19 cellular contexts compared by ENCODE assay signal in the genomic region with DNA sequence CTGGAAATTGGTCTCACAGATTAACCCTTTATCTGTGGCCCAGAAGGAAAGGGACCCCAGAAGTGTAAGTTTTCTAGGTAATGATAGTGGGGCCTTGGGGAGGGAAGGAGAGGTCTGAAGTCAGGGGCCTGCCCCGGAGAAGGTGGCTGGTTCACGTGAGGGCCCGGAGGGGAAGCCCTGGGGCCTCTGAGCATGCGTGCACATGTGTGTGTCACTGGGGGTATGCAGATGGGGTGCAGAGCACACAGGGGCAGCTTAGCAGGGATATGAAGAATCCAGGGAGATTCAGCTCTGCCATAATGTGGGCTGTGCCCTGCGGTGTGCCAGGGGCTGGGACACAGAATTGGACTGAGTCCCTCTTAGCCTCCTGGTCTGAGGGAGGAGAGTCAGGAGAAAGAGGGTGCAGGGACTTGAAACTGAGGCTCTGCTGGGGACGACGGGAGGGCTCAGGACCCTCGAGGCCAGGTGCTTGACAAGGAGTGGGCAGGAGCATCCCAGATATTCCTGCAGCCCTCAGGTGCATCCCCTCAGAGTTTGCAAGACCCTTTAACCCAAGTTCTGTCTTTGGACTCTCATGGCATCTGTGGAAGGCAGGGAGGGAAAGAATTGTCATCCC. TPM values are rescaled to one million over a fixed set of nuclear protein-coding genes. Genes with fewer than 3 reads are reported as not detected.
A peak's percentile ranks its signal among the peaks of the same experiment; 100 is the strongest.
DNase-seq lines count a peak whose midpoint lies in the region; ATAC-seq, FAIRE-seq and TF ChIP-seq lines count a peak whose summit lies in the region.
"Had no signal": no experiment of that assay in that cellular context is flagged by ENCODE, and none has a peak within 500 bp of the region (broad histone marks: within the 10 kb centered on the region; RNA-seq: fewer than 3 reads in every experiment).

No MANE protein-coding gene starts in this region.

- H4K8ac ChIP-seq in trophoblast cell (ENCODE audit: low read depth, low read length) = no peak overlapping the region

- H2BK120ac ChIP-seq in trophoblast cell (ENCODE audit: insufficient read depth, low read length, poor library complexity) = no peak overlapping the region

- H3K9me3 ChIP-seq in kidney (ENCODE audit: control insufficient read depth in 1 of 2, low read length in 2 of 2) (no peaks in the 10 kb centered on the region), trophoblast cell (ENCODE audit: insufficient read depth, low read depth, low read length) (peaks cover 4% of the 10 kb centered on the region), tibial nerve (no peaks in the 10 kb centered on the region)
- H3K9me3 ChIP-seq: BLaER1 had no signal

- H3K4me3 Mint-ChIP-seq in activated naive CD8-positive, alpha-beta T cell = no peak overlapping the region
- H3K4me3 Mint-ChIP-seq in activated naive CD8-positive, alpha-beta T cell treated with anti-CD3 and anti-CD28 coated beads for 36 hours = no peak overlapping the region
- no peak overlapping the region for H3K4me3 Mint-ChIP-seq in activated T-helper 17 cell treated with anti-CD3 and anti-CD28 coated beads, Interleukin-2, amount 50 U/mL, for 72 hours
- H3K4me3 Mint-ChIP-seq: CD4-positive, alpha-beta T cell had no signal

- H2AK5ac ChIP-seq in trophoblast cell (ENCODE audit: low read length) = no peak overlapping the region

- no peaks in the 10 kb centered on the region for H3K79me2 ChIP-seq in trophoblast cell (ENCODE audit: control insufficient read depth, insufficient read depth, low read length, poor library complexity)

- no peak overlapping the region for H3K4me2 ChIP-seq in trophoblast cell (ENCODE audit: low read length)

- no peak overlapping the region for H3K23ac ChIP-seq in trophoblast cell (ENCODE audit: low read length)

- no peak overlapping the region for H2BK5ac ChIP-seq in trophoblast cell (ENCODE audit: low read depth, low read length, poor library complexity)

- H3K18ac ChIP-seq in trophoblast cell (ENCODE audit: low read length) = no peak overlapping the region

- peaks cover 30% of the 10 kb centered on the region for H3K4me1 Mint-ChIP-seq in activated naive CD8-positive, alpha-beta T cell (ENCODE audit: low read depth)
- H3K4me1 Mint-ChIP-seq in activated naive CD8-positive, alpha-beta T cell treated with anti-CD3 and anti-CD28 coated beads for 36 hours = peaks cover 31% of the 10 kb centered on the region
- H3K4me1 Mint-ChIP-seq in activated T-helper 17 cell treated with anti-CD3 and anti-CD28 coated beads, Interleukin-2, amount 50 U/mL, for 72 hours = peaks cover 13% of the 10 kb centered on the region

- H3K9ac ChIP-seq in kidney (ENCODE audit: low read length in 2 of 2) (no peak overlapping the region), trophoblast cell (ENCODE audit: low read length) (peak overlapping the region; percentile 18)
- H3K9ac ChIP-seq: BLaER1 had no signal

- intact Hi-C loops in kidney (cut with DNase I) = no loop called here

- H3K27me3 Mint-ChIP-seq in activated naive CD8-positive, alpha-beta T cell = peaks cover 6% of the 10 kb centered on the region
- H3K27me3 Mint-ChIP-seq in activated naive CD8-positive, alpha-beta T cell treated with anti-CD3 and anti-CD28 coated beads for 36 hours = peaks cover 4% of the 10 kb centered on the region
- no peaks in the 10 kb centered on the region for H3K27me3 Mint-ChIP-seq in activated T-helper 17 cell treated with anti-CD3 and anti-CD28 coated beads, Interleukin-2, amount 50 U/mL, for 72 hours

- H4K91ac ChIP-seq in trophoblast cell (ENCODE audit: low read depth, low read length) = no peak overlapping the region

- peaks cover 4% of the 10 kb centered on the region for H3K27me3 ChIP-seq in trophoblast cell (ENCODE audit: insufficient read depth, low read length)
- H3K27me3 ChIP-seq in tibial nerve = peaks cover 0 to 7% of the 10 kb centered on the region in 2 donors
- H3K27me3 ChIP-seq: BLaER1 had no signal

- H3K4ac ChIP-seq in trophoblast cell (ENCODE audit: low read depth, low read length) = no peak overlapping the region

- no peaks in the 10 kb centered on the region for H3K9me3 Mint-ChIP-seq in activated naive CD8-positive, alpha-beta T cell (ENCODE audit: low read depth)
- no peaks in the 10 kb centered on the region for H3K9me3 Mint-ChIP-seq in activated naive CD8-positive, alpha-beta T cell treated with anti-CD3 and anti-CD28 coated beads for 36 hours
- H3K9me3 Mint-ChIP-seq in activated T-helper 17 cell treated with anti-CD3 and anti-CD28 coated beads, Interleukin-2, amount 50 U/mL, for 72 hours = no peaks in the 10 kb centered on the region
- H3K9me3 Mint-ChIP-seq: CD4-positive, alpha-beta T cell had no signal

- H3K36me3 ChIP-seq in kidney (ENCODE audit: control insufficient read depth in 1 of 2, insufficient read depth in 2 of 2, low read length in 2 of 2) (no peaks in the 10 kb centered on the region), trophoblast cell (ENCODE audit: control insufficient read depth in 1 of 2, insufficient read depth in 2 of 2, low read length in 2 of 2) (no peaks in the 10 kb centered on the region), tibial nerve (no peaks in the 10 kb centered on the region)
- H3K36me3 ChIP-seq: BLaER1 had no signal

- H3K27ac Mint-ChIP-seq in activated naive CD8-positive, alpha-beta T cell = peak overlapping the region; percentile 12
- H3K27ac Mint-ChIP-seq in activated naive CD8-positive, alpha-beta T cell treated with anti-CD3 and anti-CD28 coated beads for 36 hours = no peak overlapping the region
- H3K27ac Mint-ChIP-seq in activated T-helper 17 cell treated with anti-CD3 and anti-CD28 coated beads, Interleukin-2, amount 50 U/mL, for 72 hours = peak overlapping the region; percentile 12
- H3K27ac Mint-ChIP-seq: CD4-positive, alpha-beta T cell had no signal

- TF ChIP-seq EP300 in tibial nerve (IDR thresholded peaks at IDR 0.05) = no peak

- no peaks in the 10 kb centered on the region for H3K36me3 Mint-ChIP-seq in activated naive CD8-positive, alpha-beta T cell
- H3K36me3 Mint-ChIP-seq in activated naive CD8-positive, alpha-beta T cell treated with anti-CD3 and anti-CD28 coated beads for 36 hours = no peaks in the 10 kb centered on the region
- H3K36me3 Mint-ChIP-seq in activated T-helper 17 cell treated with anti-CD3 and anti-CD28 coated beads, Interleukin-2, amount 50 U/mL, for 72 hours (ENCODE audit: low read depth) = no peaks in the 10 kb centered on the region

- no peak overlapping the region for H2BK12ac ChIP-seq in trophoblast cell (ENCODE audit: low read length)

- H3K4me1 ChIP-seq in kidney (ENCODE audit: control insufficient read depth in 1 of 2, insufficient read depth in 1 of 2, low read depth in 1 of 2, low read length in 2 of 2) = peaks cover 5 to 13% of the 10 kb centered on the region in 2 donors
- H3K4me1 ChIP-seq in trophoblast cell (ENCODE audit: control insufficient read depth in 1 of 2, insufficient read depth in 2 of 2, low read length in 2 of 2) = peaks cover 14 to 29% of the 10 kb centered on the region in 2 experiments
- H3K4me1 ChIP-seq in tibial nerve = peaks cover 0 to 31% (median 3%) of the 10 kb centered on the region in 4 donors

- H3K79me1 ChIP-seq in trophoblast cell (ENCODE audit: low read length) = peaks cover 6% of the 10 kb centered on the region

- no peak for DNase-seq in activated naive CD8-positive, alpha-beta T cell treated with anti-CD3 and anti-CD28 coated beads for 36 hours
- DNase-seq in kidney = peak; percentile 40
- no peak for DNase-seq in trophoblast cell
- no peak for DNase-seq in tibial nerve (ENCODE audit: low spot score in 2 of 2)
- no peak for DNase-seq in dermis blood vessel endothelial cell
- DNase-seq: 8988T; AML-193; CD4-positive, alpha-beta T cell; DMS79 had no signal

- no peak for FAIRE-seq in kidney (lab: Jason Lieb, UNC)
- FAIRE-seq: GM12878, GM18507, GM19239, H54 had no signal

- H3K27ac ChIP-seq in kidney (ENCODE audit: low read depth in 2 of 2, low read length in 2 of 2) (no peak overlapping the region), trophoblast cell (ENCODE audit: low read depth, low read length) (no peak overlapping the region), tibial nerve (no peak overlapping the region)
- H3K27ac ChIP-seq: BLaER1 had no signal

- WGBS in trophoblast cell (ENCODE audit: extremely low coverage, insufficient coverage, insufficient read length) = no CpG with 5 or more reads among the region's 8 CpGs
- WGBS in tibial nerve, 2 donors = 88% methylated on average over 8 of the region's 8 CpGs

- TF ChIP-seq CTCF in kidney (IDR thresholded peaks at IDR 0.05; ENCODE audit: borderline replicate concordance, extremely low read depth, insufficient read depth) = no peak
- TF ChIP-seq CTCF in tibial nerve (IDR thresholded peaks at IDR 0.05) = no peak

- no peak overlapping the region for H3K4me3 ChIP-seq in kidney (ENCODE audit: low read length in 2 of 2)
- no peak overlapping the region for H3K4me3 ChIP-seq in trophoblast cell (ENCODE audit: low read depth, low read length)
- no peak overlapping the region for H3K4me3 ChIP-seq in tibial nerve
- H3K4me3 ChIP-seq: BLaER1, GM12878 had no signal

- no peak overlapping the region for H2AFZ ChIP-seq in trophoblast cell (ENCODE audit: insufficient read depth, low read length, poor library complexity)

- no peak for TF ChIP-seq POLR2A in tibial nerve (IDR thresholded peaks at IDR 0.05)

- H4K12ac ChIP-seq in trophoblast cell (ENCODE audit: low read depth, low read length) = no peak overlapping the region

- H3K14ac ChIP-seq in trophoblast cell (ENCODE audit: low read length) = no peak overlapping the region

- ATAC-seq in activated T-helper 17 cell treated with anti-CD3 and anti-CD28 coated beads, Interleukin-2, amount 50 U/mL, for 72 hours (replicated peaks) = no peak
- ATAC-seq in GM21526 (IDR thresholded peaks at IDR 0.05; ENCODE audit: low FRiP score, unreplicated experiment) = no peak
- ATAC-seq: GM12878, HCT116 had no signal

RNA-seq across cellular contexts. Expression of gene MYO7A, which starts 15.5 kb away (rescaled TPM):
- total RNA-seq in activated naive CD8-positive, alpha-beta T cell treated with anti-CD3 and anti-CD28 coated beads for 36 hours = under 1 TPM; 0.06 to 0.16 TPM
- 1 to 10 TPM in 1 of 2 donors, under 1 TPM in 1; 0.95 to 4.0 TPM for total RNA-seq in activated T-helper 17 cell treated with anti-CD3 and anti-CD28 coated beads, Interleukin-2, amount 50 U/mL, for 72 hours
- 10.7 TPM for total RNA-seq in kidney
- 6.1 TPM for polyA plus RNA-seq in kidney (ENCODE audit: insufficient read depth, low read depth, low replicate concordance)
- 1.7 TPM in 2 replicates for polyA plus RNA-seq in trophoblast cell (2013)
- 10 to 100 TPM; 12.6 to 45.0 (median 24.4) TPM for total RNA-seq in tibial nerve
- 7.7 and 8.7 TPM in 2 replicates for total RNA-seq in dermis blood vessel endothelial cell

RNA-seq across cellular contexts. Expression of gene OMP, which starts 40.9 kb away (rescaled TPM):
- not detected for total RNA-seq in activated naive CD8-positive, alpha-beta T cell treated with anti-CD3 and anti-CD28 coated beads for 36 hours
- total RNA-seq in activated T-helper 17 cell treated with anti-CD3 and anti-CD28 coated beads, Interleukin-2, amount 50 U/mL, for 72 hours = not detected
- 1.8 TPM for total RNA-seq in kidney
- not detected for polyA plus RNA-seq in kidney (ENCODE audit: insufficient read depth, low read depth, low replicate concordance)
- polyA plus RNA-seq in trophoblast cell (2013) = not detected in 2 replicates
- 1 to 10 TPM in 1 of 4 donors, not detected in 3; 9.9 TPM for total RNA-seq in tibial nerve
- 0.47 TPM in 1 of 2 replicates, not detected in the other for total RNA-seq in dermis blood vessel endothelial cell
- total RNA-seq: CD4-positive, alpha-beta T cell; G401; GM12878 had no signal
- polyA plus RNA-seq: GM12878 had no signal
